ENCODE assay signal across 9 cellular contexts in genomic region chr7:25967278-25968204, GRCh38.
DNase-seq lines count a peak whose midpoint lies in the region; ATAC-seq and TF ChIP-seq lines count a peak whose summit lies in the region.
"Had no signal": no experiment of that assay in that cellular context is flagged by ENCODE, and none has a peak within 500 bp of the region (broad histone marks: within the 10 kb centered on the region; RNA-seq: fewer than 3 reads in every experiment).

No MANE protein-coding gene starts in this region.

- H3K27ac ChIP-seq in Karpas-422 (ENCODE audit: low read length) (peak overlapping the region; percentile 36), A673 (ENCODE audit: low read depth, low read length, poor library complexity, severe bottlenecking) (no peak overlapping the region)

- H4K20me1 ChIP-seq in Karpas-422 (ENCODE audit: insufficient read depth, low read depth, low read length), result no peaks in the 10 kb centered on the region

- H3K36me3 ChIP-seq in Karpas-422 (ENCODE audit: insufficient read depth, low read length) (no peaks in the 10 kb centered on the region), A673 (ENCODE audit: insufficient read depth, low read length, poor library complexity, severe bottlenecking) (no peaks in the 10 kb centered on the region)

- POLR2A ChIA-PET in A673 (lab: Charles Lee; ENCODE audit: low non-redundant PET), result no interaction called here

- H3K9me2 ChIP-seq in Karpas-422 (replicated peaks; ENCODE audit: insufficient read depth, low read length), result no peaks in the 10 kb centered on the region

- CTCF ChIA-PET in A673 (lab: Charles Lee), result no interaction called here

- H3K27me3 ChIP-seq in Karpas-422 (ENCODE audit: low read length), result no peaks in the 10 kb centered on the region
- no peaks in the 10 kb centered on the region for H3K27me3 ChIP-seq in A673 (replicated peaks; ENCODE audit: insufficient read depth, low read depth, low read length, poor library complexity)

- BruUV-seq in A673 (replicated peaks; lab: Mats Ljungman, UMichigan), result no TSS peak

- peak overlapping the region; percentile 67 for H3K4me2 ChIP-seq in Karpas-422 (ENCODE audit: low read depth, low read length, poor library complexity, severe bottlenecking)

- ATAC-seq in GM18520 (IDR thresholded peaks at IDR 0.05; ENCODE audit: unreplicated experiment), result peak; percentile 15
- peak; percentile 32 for ATAC-seq in GM21737 (IDR thresholded peaks at IDR 0.05; ENCODE audit: unreplicated experiment)

- TF ChIP-seq CTCF in A673 (conservative IDR thresholded peaks at IDR 0.05; ENCODE audit: low read depth, low read length), result no peak

- H3K79me2 ChIP-seq in Karpas-422 (ENCODE audit: low read length), result no peaks in the 10 kb centered on the region

- peak overlapping the region; percentile 47 for H3K4me3 ChIP-seq in Karpas-422 (ENCODE audit: low read length)
- no peak overlapping the region for H3K4me3 ChIP-seq in A673 (ENCODE audit: low read depth, low read length, poor library complexity, severe bottlenecking)
- H3K4me3 ChIP-seq: skin epidermis had no signal

- H3K4me1 ChIP-seq in Karpas-422 (ENCODE audit: low read length) (peaks cover 49% of the 10 kb centered on the region), A673 (ENCODE audit: insufficient read depth, low read length, poor library complexity, severe bottlenecking) (no peaks in the 10 kb centered on the region)

- H3K9me3 ChIP-seq in Karpas-422 (ENCODE audit: low read length) (no peaks in the 10 kb centered on the region), A673 (ENCODE audit: low read depth, low read length, poor library complexity, severe bottlenecking) (no peaks in the 10 kb centered on the region)

- intact Hi-C loops in A673 (cut with micrococcal nuclease; ENCODE audit: unreplicated experiment), result no loop called here

- peak; percentile 65 for DNase-seq in Karpas-422
- DNase-seq in islet precursor cell, result peak; percentile 71
- DNase-seq in NCI-H524 treated with DMSO at 0.1 percent for 48 hours (lab: John Stamatoyannopoulos, UW), result no peak
- DNase-seq in HT-29 (ENCODE audit: low spot score), result no peak
- DNase-seq in iPS-NIHi11 (ENCODE audit: low spot score), result no peak
- no peak for DNase-seq in A673 (ENCODE audit: low spot score)

- H3K9ac ChIP-seq in Karpas-422 (ENCODE audit: low read length), result peak overlapping the region; percentile 43; the same call in 1 of the 2 replicates

- H2AFZ ChIP-seq in Karpas-422 (ENCODE audit: low read length), result peak overlapping the region; percentile 72; the same call in 1 of the 2 replicates

Comparison
In these comparisons a context has a peak if more than half of its experiments do, and no peak if none do; other contexts are left out.
1. DNase-seq: peak in Karpas-422 (single experiment) and islet precursor cell (single experiment); none in NCI-H524 treated with DMSO at 0.1 percent for 48 hours (single experiment), HT-29 (single experiment), iPS-NIHi11 (single experiment) and A673 (single experiment).